ENCODE assay signal across 20 cellular contexts in genomic region chr22:40377931-40378330, GRCh38.
"Had no signal": no experiment of that assay in that cellular context is flagged by ENCODE, and none has a peak within 500 bp of the region (broad histone marks: within the 10 kb centered on the region; RNA-seq: fewer than 3 reads in every experiment).

No MANE protein-coding gene starts in this region.

- ATAC-seq: activated CD8-positive, alpha-beta T cell treated with anti-CD3 and anti-CD28 coated beads, Interleukin-2, amount 10 ng/mL, durations not matched to agents 7 days and 5 days; activated T-cell treated with anti-CD3 and anti-CD28 coated beads, Interleukin-2, amount 50 U/mL, for 72 hours; body of pancreas; gastrocnemius medialis; left colon; WTC11 had no signal

- H3K9ac ChIP-seq: parathyroid adenoma had no signal

- H3K27me3 Mint-ChIP-seq: activated naive CD8-positive, alpha-beta T cell; central memory CD8-positive, alpha-beta T cell had no signal

- H3K4me1 Mint-ChIP-seq: WTC11 had no signal

- H3K9me3 ChIP-seq: body of pancreas, gastrocnemius medialis, lower lobe of right lung, sigmoid colon, tibial artery had no signal

- H3K27ac Mint-ChIP-seq: activated CD8-positive, alpha-beta T cell treated with anti-CD3 and anti-CD28 coated beads, Interleukin-2, amount 10 ng/mL, durations not matched to agents 7 days and 5 days; activated T-cell treated with anti-CD3 and anti-CD28 coated beads, Interleukin-2, amount 50 U/mL, for 72 hours; mesothelial cell of epicardium; WTC11 had no signal

- H3K27me3 ChIP-seq: body of pancreas, gastrocnemius medialis, sigmoid colon, tibial artery had no signal

- H3K4me1 ChIP-seq: lower lobe of right lung, parathyroid adenoma had no signal

- DNase-seq: activated CD4-positive, alpha-beta T cell treated with anti-CD3 and anti-CD28 coated beads for 48 hours; activated CD8-positive, alpha-beta memory T cell treated with anti-CD3 and anti-CD28 coated beads, Interleukin-2, amount 50 U/mL, for 48 hours; activated CD8-positive, alpha-beta T cell treated with anti-CD3 and anti-CD28 coated beads, Interleukin-2, amount 10 ng/mL, durations not matched to agents 7 days and 5 days; activated gamma-delta T cell; activated T-cell treated with anti-CD3 and anti-CD28 coated beads, Interleukin-2, amount 50 U/mL, for 72 hours; amygdala; body of pancreas; cortex of kidney; effector memory CD4-positive, alpha-beta T cell; gastrocnemius medialis; left colon; lower lobe of right lung; sigmoid colon; stimulated activated CD4-positive, alpha-beta T cell treated with anti-CD3 and anti-CD28 coated beads, Interleukin-1b, Interleukin-23, amount 100 ng/mL, for 48 hours had no signal

- H3K36me3 ChIP-seq: gastrocnemius medialis, lower lobe of right lung, sigmoid colon, tibial artery had no signal

- H3K4me3 ChIP-seq: body of pancreas, gastrocnemius medialis, lower lobe of right lung, sigmoid colon, tibial artery had no signal

- H3K27ac ChIP-seq: body of pancreas, gastrocnemius medialis, lower lobe of right lung, parathyroid adenoma, sigmoid colon, tibial artery had no signal

- H3K9me3 Mint-ChIP-seq: activated T-cell treated with anti-CD3 and anti-CD28 coated beads, Interleukin-2, amount 50 U/mL, for 72 hours; central memory CD8-positive, alpha-beta T cell; mesothelial cell of epicardium; WTC11 had no signal

- H3K4me3 Mint-ChIP-seq: activated CD8-positive, alpha-beta T cell treated with anti-CD3 and anti-CD28 coated beads, Interleukin-2, amount 10 ng/mL, durations not matched to agents 7 days and 5 days; activated naive CD8-positive, alpha-beta T cell; activated T-cell treated with anti-CD3 and anti-CD28 coated beads, Interleukin-2, amount 50 U/mL, for 72 hours; central memory CD8-positive, alpha-beta T cell; mesothelial cell of epicardium; WTC11 had no signal

- H2AFZ ChIP-seq: parathyroid adenoma had no signal

- H3K36me3 Mint-ChIP-seq: mesothelial cell of epicardium had no signal
